In the genomic region with DNA sequence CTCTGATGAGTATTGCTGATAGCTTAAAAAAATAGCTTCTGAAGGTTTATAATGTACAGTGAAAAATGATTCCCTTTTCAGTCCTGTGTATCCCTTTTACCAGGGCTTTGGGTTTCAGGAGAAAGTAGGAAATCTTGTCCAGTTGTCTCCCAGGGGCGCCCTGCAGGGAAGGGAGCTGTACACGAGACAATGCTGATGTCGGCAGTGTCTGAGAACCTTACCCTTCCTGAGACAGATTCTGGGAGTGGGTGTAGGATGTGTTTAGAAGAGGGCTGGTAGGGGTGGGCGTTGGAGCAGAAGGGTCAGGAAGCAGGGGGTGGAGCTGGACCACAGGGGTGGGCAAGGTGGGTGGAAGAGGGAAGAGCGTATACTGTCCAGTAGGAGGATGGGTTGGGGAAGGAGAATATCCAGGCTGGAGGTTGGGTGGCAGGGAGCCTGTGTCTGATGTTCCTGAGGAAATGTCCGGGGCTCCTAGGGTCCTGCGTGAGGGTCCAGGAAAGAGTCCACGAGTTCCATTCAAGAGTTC, we compare ENCODE assay signal across 1 cellular context.
TF ChIP-seq lines count a peak whose summit lies in the region.

No MANE protein-coding gene starts in this region.

TF ChIP-seq in IMR-90, 13 proteins besides CTCF, POLR2A, EP300 and RAD21 (continued from another document):
- TF ChIP-seq MAZ (IDR thresholded peaks at IDR 0.05; ENCODE audit: borderline replicate concordance, low read depth, low read length): no peak
